13 cellular contexts compared by ENCODE assay signal in genomic region chr6:166499350-166500163, GRCh38.
DNase-seq lines count a peak whose midpoint lies in the region; ATAC-seq lines count a peak whose summit lies in the region.
"Had no signal": no experiment of that assay in that cellular context is flagged by ENCODE, and none has a peak within 500 bp of the region (broad histone marks: within the 10 kb centered on the region; RNA-seq: fewer than 3 reads in every experiment).

No MANE protein-coding gene starts in this region.

- H3K4me1 Mint-ChIP-seq in stimulated activated naive B cell treated with anti-CD40 and anti-IgM and Interleukin-4, amounts not matched to agents 10 μg/mL and 1 μg/mL and 100 μg/mL, for 72 hours, result peaks cover 19% of the 10 kb centered on the region in 2 donors

- H3K27me3 Mint-ChIP-seq in stimulated activated naive B cell treated with anti-CD40 and anti-IgM and Interleukin-4, amounts not matched to agents 10 μg/mL and 1 μg/mL and 100 μg/mL, for 72 hours, result no peaks in the 10 kb centered on the region

- peaks cover 33 to 63% of the 10 kb centered on the region in 2 donors for H3K36me3 Mint-ChIP-seq in stimulated activated naive B cell treated with anti-CD40 and anti-IgM and Interleukin-4, amounts not matched to agents 10 μg/mL and 1 μg/mL and 100 μg/mL, for 72 hours

- peak overlapping the region; percentile 7 to 64 for H3K4me3 Mint-ChIP-seq in stimulated activated naive B cell treated with anti-CD40 and anti-IgM and Interleukin-4, amounts not matched to agents 10 μg/mL and 1 μg/mL and 100 μg/mL, for 72 hours

- ATAC-seq in GM21717 (IDR thresholded peaks at IDR 0.05; ENCODE audit: unreplicated experiment), result peak; percentile 62
- peak; percentile 85 for ATAC-seq in HG03442 (IDR thresholded peaks at IDR 0.05; ENCODE audit: unreplicated experiment)
- ATAC-seq in stimulated activated naive B cell treated with anti-CD40 and anti-IgM and Interleukin-4, amounts not matched to agents 10 μg/mL and 1 μg/mL and 100 μg/mL, for 72 hours (replicated peaks), result peak; percentile 78 to 87
- ATAC-seq: foreskin keratinocyte, left cardiac atrium had no signal

- peak; percentile 13 for DNase-seq in activated effector memory CD4-positive, alpha-beta T cell treated with anti-CD3 and anti-CD28 coated beads, Interleukin-2, amount 50 U/mL, for 16 hours
- DNase-seq in activated effector memory CD4-positive, alpha-beta T cell treated with Interleukin-2 at 50 U/mL for 16 hours, result no peak
- DNase-seq in stimulated activated naive B cell treated with anti-CD40 and anti-IgM and Interleukin-4, amounts not matched to agents 10 μg/mL and 1 μg/mL and 100 μg/mL, for 72 hours, result peak; percentile 28
- DNase-seq in NCI-H146 (lab: John Stamatoyannopoulos, UW) (no peak), RPMI8226 (no peak), NCI-H2107 treated with DMSO at 0.1 percent for 48 hours (lab: John Stamatoyannopoulos, UW; ENCODE audit: unreplicated experiment) (no peak)
- DNase-seq: colonic mucosa, foreskin keratinocyte, left cardiac atrium, NCI-H1417, thyroid gland had no signal

- H3K27ac Mint-ChIP-seq in stimulated activated naive B cell treated with anti-CD40 and anti-IgM and Interleukin-4, amounts not matched to agents 10 μg/mL and 1 μg/mL and 100 μg/mL, for 72 hours, result peak overlapping the region; percentile 97

- H3K9me3 Mint-ChIP-seq in stimulated activated naive B cell treated with anti-CD40 and anti-IgM and Interleukin-4, amounts not matched to agents 10 μg/mL and 1 μg/mL and 100 μg/mL, for 72 hours, result peaks cover 1 to 3% of the 10 kb centered on the region in 2 donors

Comparison
In these comparisons a context has a peak if more than half of its experiments do, and no peak if none do; other contexts are left out.
1. DNase-seq: peak in activated effector memory CD4-positive, alpha-beta T cell treated with anti-CD3 and anti-CD28 coated beads, Interleukin-2, amount 50 U/mL, for 16 hours (single experiment) and stimulated activated naive B cell treated with anti-CD40 and anti-IgM and Interleukin-4, amounts not matched to agents 10 μg/mL and 1 μg/mL and 100 μg/mL, for 72 hours (single experiment); none in activated effector memory CD4-positive, alpha-beta T cell treated with Interleukin-2 at 50 U/mL for 16 hours (single experiment), NCI-H146 (single experiment), RPMI8226 (single experiment) and NCI-H2107 treated with DMSO at 0.1 percent for 48 hours (single experiment).
2. Peak in every context shown above with its lines, with median percentiles within 50 percentile points of each other: ATAC-seq.